Comparison of ENCODE assay signal across 18 cellular contexts in the genomic region with DNA sequence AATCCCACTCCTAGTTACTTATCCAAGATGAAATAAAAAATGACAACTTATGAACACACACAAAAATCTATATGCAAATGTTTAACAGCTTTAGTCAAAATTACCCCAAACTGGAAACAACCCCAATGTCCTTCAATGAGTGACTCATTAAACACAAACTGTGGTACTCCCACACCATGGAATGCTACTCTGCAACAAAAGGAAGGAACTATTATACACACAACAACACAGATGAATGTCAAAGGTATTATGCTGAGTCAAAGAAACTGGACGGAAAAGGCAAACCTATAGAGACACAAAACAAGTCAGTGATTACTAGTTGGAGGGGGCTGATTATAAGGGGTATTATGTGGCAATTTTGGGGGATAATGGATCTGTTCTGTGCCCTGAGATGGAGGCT. TPM values are rescaled to one million over a fixed set of nuclear protein-coding genes. Genes with fewer than 3 reads are reported as not detected.
A peak's percentile ranks its signal among the peaks of the same experiment; 100 is the strongest.
DNase-seq lines count a peak whose midpoint lies in the region; ATAC-seq, FAIRE-seq and TF ChIP-seq lines count a peak whose summit lies in the region.
"Had no signal": no experiment of that assay in that cellular context is flagged by ENCODE, and none has a peak within 500 bp of the region (broad histone marks: within the 10 kb centered on the region; RNA-seq: fewer than 3 reads in every experiment).

No MANE protein-coding gene starts in this region.

- DNase-seq in HFFc6 (no peak), astrocyte of the hippocampus (ENCODE audit: low read depth, low spot score) (peak; percentile 3), pancreas (no peak), NCI-H2171 (lab: John Stamatoyannopoulos, UW) (no peak)
- DNase-seq: ACHN, AML-193, COR-L47, KG1, MG63, NCI-H1092 treated with DMSO at 0.1 percent for 48 hours, NCI-H2081 treated with DMSO at 0.1 percent for 48 hours, NCI-H510A treated with DMSO at 0.1 percent for 48 hours had no signal

- H3K27ac ChIP-seq in pancreas = no peak overlapping the region
- H3K27ac ChIP-seq: SJSA1 had no signal

- no peaks in the 10 kb centered on the region for H3K36me3 ChIP-seq in pancreas

- no peaks in the 10 kb centered on the region for H3K9me3 ChIP-seq in pancreas
- H3K9me3 ChIP-seq: HAP-1, MG63, SJSA1 had no signal

- peaks cover 10% of the 10 kb centered on the region for H3K4me1 Mint-ChIP-seq in HFFc6 (ENCODE audit: low read depth)

- ATAC-seq in esophagus mucosa (peak; percentile 58), pancreas (no peak), HG02885 (IDR thresholded peaks at IDR 0.05; ENCODE audit: poor library complexity, unreplicated experiment) (no peak), GM19328 (IDR thresholded peaks at IDR 0.05; ENCODE audit: unreplicated experiment) (no peak), GM21717 (IDR thresholded peaks at IDR 0.05; ENCODE audit: unreplicated experiment) (no peak)

- no peak overlapping the region for H3K4me3 ChIP-seq in pancreas
- H3K4me3 ChIP-seq: HAP-1, MG63, SJSA1 had no signal

- no peaks in the 10 kb centered on the region for H3K4me1 ChIP-seq in pancreas
- H3K4me1 ChIP-seq: HAP-1, SJSA1 had no signal

- H3K4me3 Mint-ChIP-seq in HFFc6 = no peak overlapping the region

- no peaks in the 10 kb centered on the region; the same call in 1 of the 2 replicates for H3K27me3 Mint-ChIP-seq in HFFc6 (ENCODE audit: insufficient read depth)

- peak overlapping the region; percentile 16 for H3K27ac Mint-ChIP-seq in HFFc6

- 66 to 95% methylated on average over 1 of the region's 1 CpG for WGBS in pancreas, 2 donors

- TF ChIP-seq CTCF in HFFc6 (IDR thresholded peaks at IDR 0.05) = no peak
- no peak for TF ChIP-seq CTCF in pancreas (IDR thresholded peaks at IDR 0.05)

- H3K9me3 Mint-ChIP-seq in HFFc6 = no peaks in the 10 kb centered on the region

- H3K27me3 ChIP-seq in pancreas = peaks cover 0 to 9% (median 0%) of the 10 kb centered on the region in 4 donors
- H3K27me3 ChIP-seq: MG63, SJSA1 had no signal

- H3K36me3 Mint-ChIP-seq in HFFc6 (ENCODE audit: low read depth) = peaks cover 14% of the 10 kb centered on the region

- intact Hi-C loops in pancreas (cut with DNase I) = no loop called here

- peak; percentile 37 for FAIRE-seq in pancreas (lab: Jason Lieb, UNC)

RNA-seq across cellular contexts. Expression of gene MED14, which starts 40.5 kb away (rescaled TPM):
- total RNA-seq in HFFc6 (2021; fragmentation: NEBNext Ultra II Directional; extraction: Animal tissue kit (Norgen Biotek cat#: 25700)) = 10 to 100 TPM; 29.0 to 40.5 (median 38.2) TPM
- total RNA-seq in esophagus mucosa = 39.6 TPM
- total RNA-seq in pancreas = 10 to 100 TPM; 15.2 to 27.9 (median 18.7) TPM
- 10 to 100 TPM in 1 of 2 donors, 1 to 10 TPM in 1; 7.6 to 12.1 TPM for polyA plus RNA-seq in pancreas

RNA-seq across cellular contexts. Expression of gene CXorf38, which starts 47.5 kb away (rescaled TPM):
- 10 to 100 TPM; 10.6 to 11.6 (median 11.2) TPM for total RNA-seq in HFFc6 (2021; fragmentation: NEBNext Ultra II Directional; extraction: Animal tissue kit (Norgen Biotek cat#: 25700))
- 6.0 TPM for total RNA-seq in esophagus mucosa
- total RNA-seq in pancreas = 1 to 10 TPM; 3.7 to 7.5 (median 5.3) TPM
- polyA plus RNA-seq in pancreas = 1 to 10 TPM; 3.6 to 4.7 TPM
